In the genomic region with DNA sequence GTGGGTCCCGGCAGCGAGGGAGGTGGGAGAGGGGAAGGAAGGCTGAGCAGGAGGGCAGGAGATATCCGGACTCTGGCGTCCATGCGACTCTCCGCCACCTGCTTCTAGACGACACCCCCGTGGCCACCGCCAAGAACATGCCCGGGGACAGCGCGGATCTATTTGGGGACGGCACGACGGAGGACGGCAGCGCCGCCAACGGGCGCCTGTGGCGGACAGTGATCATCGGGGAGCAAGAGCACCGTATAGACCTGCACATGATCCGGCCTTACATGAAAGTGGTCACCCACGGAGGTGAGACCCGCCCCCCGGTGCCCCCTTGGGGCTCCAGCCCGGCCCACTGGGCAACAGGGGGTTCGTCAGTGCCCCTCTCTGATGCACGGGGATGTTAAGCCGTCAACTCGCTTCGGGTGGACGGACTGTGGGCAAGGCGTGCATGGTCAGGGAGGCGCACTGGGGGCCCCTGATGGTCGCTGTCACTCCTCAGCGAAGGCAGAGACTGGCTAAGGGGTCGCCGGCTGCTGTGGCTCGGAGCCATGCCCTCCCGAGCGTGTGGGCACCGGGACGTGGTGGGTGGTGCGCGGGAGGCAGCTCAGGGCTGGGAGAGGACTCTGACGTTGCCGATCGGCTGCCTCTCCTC, we compare ENCODE assay signal across 1 cellular context.
TF ChIP-seq lines count a peak whose summit lies in the region.

No MANE protein-coding gene starts in this region.

TF ChIP-seq in WTC11, 78 proteins besides CTCF, POLR2A, EP300 and RAD21 (continued from another document):
- TF ChIP-seq, protein P1, sequence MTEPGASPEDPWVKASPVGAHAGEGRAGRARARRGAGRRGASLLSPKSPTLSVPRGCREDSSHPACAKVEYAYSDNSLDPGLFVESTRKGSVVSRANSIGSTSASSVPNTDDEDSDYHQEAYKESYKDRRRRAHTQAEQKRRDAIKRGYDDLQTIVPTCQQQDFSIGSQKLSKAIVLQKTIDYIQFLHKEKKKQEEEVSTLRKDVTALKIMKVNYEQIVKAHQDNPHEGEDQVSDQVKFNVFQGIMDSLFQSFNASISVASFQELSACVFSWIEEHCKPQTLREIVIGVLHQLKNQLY (CRISPR knock-in tag; IDR thresholded peaks at IDR 0.05), result no peak
- TF ChIP-seq, protein P2, sequence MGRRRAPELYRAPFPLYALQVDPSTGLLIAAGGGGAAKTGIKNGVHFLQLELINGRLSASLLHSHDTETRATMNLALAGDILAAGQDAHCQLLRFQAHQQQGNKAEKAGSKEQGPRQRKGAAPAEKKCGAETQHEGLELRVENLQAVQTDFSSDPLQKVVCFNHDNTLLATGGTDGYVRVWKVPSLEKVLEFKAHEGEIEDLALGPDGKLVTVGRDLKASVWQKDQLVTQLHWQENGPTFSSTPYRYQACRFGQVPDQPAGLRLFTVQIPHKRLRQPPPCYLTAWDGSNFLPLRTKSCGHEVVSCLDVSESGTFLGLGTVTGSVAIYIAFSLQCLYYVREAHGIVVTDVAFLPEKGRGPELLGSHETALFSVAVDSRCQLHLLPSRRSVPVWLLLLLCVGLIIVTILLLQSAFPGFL (CRISPR knock-in tag; IDR thresholded peaks at IDR 0.05; ENCODE audit: borderline replicate concordance), result no peak
- TF ChIP-seq, protein P3, sequence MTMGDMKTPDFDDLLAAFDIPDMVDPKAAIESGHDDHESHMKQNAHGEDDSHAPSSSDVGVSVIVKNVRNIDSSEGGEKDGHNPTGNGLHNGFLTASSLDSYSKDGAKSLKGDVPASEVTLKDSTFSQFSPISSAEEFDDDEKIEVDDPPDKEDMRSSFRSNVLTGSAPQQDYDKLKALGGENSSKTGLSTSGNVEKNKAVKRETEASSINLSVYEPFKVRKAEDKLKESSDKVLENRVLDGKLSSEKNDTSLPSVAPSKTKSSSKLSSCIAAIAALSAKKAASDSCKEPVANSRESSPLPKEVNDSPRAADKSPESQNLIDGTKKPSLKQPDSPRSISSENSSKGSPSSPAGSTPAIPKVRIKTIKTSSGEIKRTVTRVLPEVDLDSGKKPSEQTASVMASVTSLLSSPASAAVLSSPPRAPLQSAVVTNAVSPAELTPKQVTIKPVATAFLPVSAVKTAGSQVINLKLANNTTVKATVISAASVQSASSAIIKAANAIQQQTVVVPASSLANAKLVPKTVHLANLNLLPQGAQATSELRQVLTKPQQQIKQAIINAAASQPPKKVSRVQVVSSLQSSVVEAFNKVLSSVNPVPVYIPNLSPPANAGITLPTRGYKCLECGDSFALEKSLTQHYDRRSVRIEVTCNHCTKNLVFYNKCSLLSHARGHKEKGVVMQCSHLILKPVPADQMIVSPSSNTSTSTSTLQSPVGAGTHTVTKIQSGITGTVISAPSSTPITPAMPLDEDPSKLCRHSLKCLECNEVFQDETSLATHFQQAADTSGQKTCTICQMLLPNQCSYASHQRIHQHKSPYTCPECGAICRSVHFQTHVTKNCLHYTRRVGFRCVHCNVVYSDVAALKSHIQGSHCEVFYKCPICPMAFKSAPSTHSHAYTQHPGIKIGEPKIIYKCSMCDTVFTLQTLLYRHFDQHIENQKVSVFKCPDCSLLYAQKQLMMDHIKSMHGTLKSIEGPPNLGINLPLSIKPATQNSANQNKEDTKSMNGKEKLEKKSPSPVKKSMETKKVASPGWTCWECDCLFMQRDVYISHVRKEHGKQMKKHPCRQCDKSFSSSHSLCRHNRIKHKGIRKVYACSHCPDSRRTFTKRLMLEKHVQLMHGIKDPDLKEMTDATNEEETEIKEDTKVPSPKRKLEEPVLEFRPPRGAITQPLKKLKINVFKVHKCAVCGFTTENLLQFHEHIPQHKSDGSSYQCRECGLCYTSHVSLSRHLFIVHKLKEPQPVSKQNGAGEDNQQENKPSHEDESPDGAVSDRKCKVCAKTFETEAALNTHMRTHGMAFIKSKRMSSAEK (CRISPR knock-in tag; IDR thresholded peaks at IDR 0.05; ENCODE audit: borderline replicate concordance), result no peak
- no peak for TF ChIP-seq EMX1 (CRISPR knock-in tag; IDR thresholded peaks at IDR 0.05)
- no peak for TF ChIP-seq NFE2L1 (CRISPR knock-in tag; IDR thresholded peaks at IDR 0.05)
- TF ChIP-seq, protein P4, sequence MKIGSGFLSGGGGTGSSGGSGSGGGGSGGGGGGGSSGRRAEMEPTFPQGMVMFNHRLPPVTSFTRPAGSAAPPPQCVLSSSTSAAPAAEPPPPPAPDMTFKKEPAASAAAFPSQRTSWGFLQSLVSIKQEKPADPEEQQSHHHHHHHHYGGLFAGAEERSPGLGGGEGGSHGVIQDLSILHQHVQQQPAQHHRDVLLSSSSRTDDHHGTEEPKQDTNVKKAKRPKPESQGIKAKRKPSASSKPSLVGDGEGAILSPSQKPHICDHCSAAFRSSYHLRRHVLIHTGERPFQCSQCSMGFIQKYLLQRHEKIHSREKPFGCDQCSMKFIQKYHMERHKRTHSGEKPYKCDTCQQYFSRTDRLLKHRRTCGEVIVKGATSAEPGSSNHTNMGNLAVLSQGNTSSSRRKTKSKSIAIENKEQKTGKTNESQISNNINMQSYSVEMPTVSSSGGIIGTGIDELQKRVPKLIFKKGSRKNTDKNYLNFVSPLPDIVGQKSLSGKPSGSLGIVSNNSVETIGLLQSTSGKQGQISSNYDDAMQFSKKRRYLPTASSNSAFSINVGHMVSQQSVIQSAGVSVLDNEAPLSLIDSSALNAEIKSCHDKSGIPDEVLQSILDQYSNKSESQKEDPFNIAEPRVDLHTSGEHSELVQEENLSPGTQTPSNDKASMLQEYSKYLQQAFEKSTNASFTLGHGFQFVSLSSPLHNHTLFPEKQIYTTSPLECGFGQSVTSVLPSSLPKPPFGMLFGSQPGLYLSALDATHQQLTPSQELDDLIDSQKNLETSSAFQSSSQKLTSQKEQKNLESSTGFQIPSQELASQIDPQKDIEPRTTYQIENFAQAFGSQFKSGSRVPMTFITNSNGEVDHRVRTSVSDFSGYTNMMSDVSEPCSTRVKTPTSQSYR (CRISPR knock-in tag; IDR thresholded peaks at IDR 0.05), result no peak
